8 cellular contexts compared by ENCODE assay signal in genomic region chr4:53592686-53593641, GRCh38. TPM values are rescaled to one million over a fixed set of nuclear protein-coding genes. Genes with fewer than 3 reads are reported as not detected.
DNase-seq lines count a peak whose midpoint lies in the region; ATAC-seq and TF ChIP-seq lines count a peak whose summit lies in the region.

No MANE protein-coding gene starts in this region.

- no peaks in the 10 kb centered on the region for H3K9me3 Mint-ChIP-seq in neural crest cell

- no peak overlapping the region for H3K27ac Mint-ChIP-seq in neural crest cell (ENCODE audit: unreplicated experiment)

- no peaks in the 10 kb centered on the region for H3K9me3 ChIP-seq in esophagus muscularis mucosa

- intact Hi-C loops in esophagus muscularis mucosa (cut with DNase I) = no loop called here

- 43% methylated on average over 21 of the region's 21 CpGs for WGBS in esophagus muscularis mucosa

- peaks cover 7% of the 10 kb centered on the region for H3K27me3 Mint-ChIP-seq in neural crest cell (ENCODE audit: low read depth)

- H3K27me3 ChIP-seq in esophagus muscularis mucosa = peaks cover 0 to 12% (median 0%) of the 10 kb centered on the region in 4 donors

- peak overlapping the region; percentile 10 to 33 (median 11) for H3K4me3 ChIP-seq in esophagus muscularis mucosa

- H3K4me1 ChIP-seq in esophagus muscularis mucosa = peaks cover 0 to 11% (median 6%) of the 10 kb centered on the region in 4 donors

- H3K4me3 Mint-ChIP-seq in neural crest cell = peak overlapping the region; percentile 67

- TF ChIP-seq EP300 in esophagus muscularis mucosa (IDR thresholded peaks at IDR 0.05) = no peak

- TF ChIP-seq CTCF in esophagus muscularis mucosa (IDR thresholded peaks at IDR 0.05) (no peak), neural crest cell (conservative IDR thresholded peaks at IDR 0.05) (no peak)

- no peak for TF ChIP-seq POLR2A in esophagus muscularis mucosa (IDR thresholded peaks at IDR 0.05; ENCODE audit: low read depth)

- H3K36me3 Mint-ChIP-seq in neural crest cell (ENCODE audit: low read depth) = no peaks in the 10 kb centered on the region

- H3K36me3 ChIP-seq in esophagus muscularis mucosa = no peaks in the 10 kb centered on the region

- H3K27ac ChIP-seq in esophagus muscularis mucosa (replicated peaks in 1 of 4) = no peak overlapping the region

- peak; percentile 71 for DNase-seq in DMS153 treated with DMSO at 0.1 percent for 48 hours (lab: John Stamatoyannopoulos, UW; ENCODE audit: unreplicated experiment)
- peak; percentile 93 for DNase-seq in NCI-H748 treated with DMSO at 0.1 percent for 48 hours (lab: John Stamatoyannopoulos, UW)
- DNase-seq in esophagus muscularis mucosa (ENCODE audit: extremely low spot score) = no peak
- DNase-seq in neural crest cell (ENCODE audit: low read depth, low spot score) = no peak
- no peak for DNase-seq in HuH-7 (ENCODE audit: low spot score)
- DNase-seq in NCI-H1694 (lab: John Stamatoyannopoulos, UW) = no peak
- DNase-seq in GM19238 (ENCODE audit: insufficient read length, low spot score) = no peak

- no peak for ATAC-seq in GM21360 (IDR thresholded peaks at IDR 0.05; ENCODE audit: unreplicated experiment)

- H3K4me1 Mint-ChIP-seq in neural crest cell = peaks cover 29% of the 10 kb centered on the region

RNA-seq across cellular contexts. Expression of gene LNX1, which starts 1.7 kb away (rescaled TPM):
- total RNA-seq in esophagus muscularis mucosa (10 to 100 TPM in 1 of 4 donors, 1 to 10 TPM in 3; 5.8 to 14.7 (median 8.4) TPM), neural crest cell (not detected in 2 replicates)

Comparison
In these comparisons a context has a peak if more than half of its experiments do, and no peak if none do; other contexts are left out.
1. DNase-seq: peak in DMS153 treated with DMSO at 0.1 percent for 48 hours (single experiment) and NCI-H748 treated with DMSO at 0.1 percent for 48 hours (single experiment); none in esophagus muscularis mucosa (single experiment), neural crest cell (single experiment), HuH-7 (single experiment), NCI-H1694 (single experiment) and GM19238 (single experiment).